ENCODE assay signal across 1 cellular context in genomic region chr19:41323430-41324125, GRCh38.
A peak's percentile ranks its signal among the peaks of the same experiment; 100 is the strongest.
TF ChIP-seq lines count a peak whose summit lies in the region.

No MANE protein-coding gene starts in this region.

TF ChIP-seq in K562, 482 proteins besides CTCF, POLR2A, EP300 and RAD21 (continued from another document and continues in another):
- TF ChIP-seq MAX (CRISPR knock-in tag; IDR thresholded peaks at IDR 0.05): 0 out of 2 replicates have a peak, but pooled peaks have one; percentile 17
- no peak for TF ChIP-seq ZNF79 (CRISPR knock-in tag; IDR thresholded peaks at IDR 0.05; ENCODE audit: low read depth)
- TF ChIP-seq IRF9 (tag; IDR thresholded peaks at IDR 0.05): no peak
- no peak for TF ChIP-seq MCM5 (IDR thresholded peaks at IDR 0.05; ENCODE audit: low read depth)
- TF ChIP-seq PML (IDR thresholded peaks at IDR 0.05; ENCODE audit: low read length): 0 out of 2 replicates have a peak, but pooled peaks have one; percentile 31
- TF ChIP-seq BRF2 (IDR thresholded peaks at IDR 0.05; ENCODE audit: borderline replicate concordance, insufficient read depth, insufficient read length): no peak
- TF ChIP-seq KAT7 (CRISPR knock-in tag; IDR thresholded peaks at IDR 0.05; ENCODE audit: borderline replicate concordance): no peak
- TF ChIP-seq BRCA1 (IDR thresholded peaks at IDR 0.05): no peak
- TF ChIP-seq BRCA1 (CRISPR knock-in tag; IDR thresholded peaks at IDR 0.05): no peak
- no peak for TF ChIP-seq ARHGAP35 (IDR thresholded peaks at IDR 0.05; ENCODE audit: partially characterized antibody)
- no peak for TF ChIP-seq ETV1 (tag; conservative IDR thresholded peaks at IDR 0.05; ENCODE audit: low read depth)
- no peak for TF ChIP-seq HCFC1 (IDR thresholded peaks at IDR 0.05; ENCODE audit: low read depth, low read length)
- TF ChIP-seq ZFP36 (IDR thresholded peaks at IDR 0.05; ENCODE audit: low read depth, low read length, partially characterized antibody): no peak
- no peak for TF ChIP-seq CBX2 (IDR thresholded peaks at IDR 0.05; ENCODE audit: insufficient read depth, low read length, poor library complexity, severe bottlenecking)
- no peak for TF ChIP-seq ZC3H8 (IDR thresholded peaks at IDR 0.05)
- no peak for TF ChIP-seq NR2F6 (CRISPR knock-in tag; IDR thresholded peaks at IDR 0.05)
- TF ChIP-seq KDM5B (IDR thresholded peaks at IDR 0.05; ENCODE audit: insufficient replicate concordance, low read depth, low read length): no peak
- peak; percentile 65; the same call in 1 of the 2 replicates for TF ChIP-seq JUNB (CRISPR knock-in tag; conservative IDR thresholded peaks at IDR 0.05)
- TF ChIP-seq BACH1 (tag; IDR thresholded peaks at IDR 0.05): peak; percentile 78; the same call in 1 of the 2 replicates
- TF ChIP-seq ZKSCAN8 (CRISPR knock-in tag; IDR thresholded peaks at IDR 0.05): no peak
- TF ChIP-seq SRF (CRISPR knock-in tag; IDR thresholded peaks at IDR 0.05): peak in 1 of 2 experiments; percentile 77; a peak in 1 of 4 replicates
- TF ChIP-seq PYGO2 (tag; IDR thresholded peaks at IDR 0.05): no peak
- TF ChIP-seq NR2C1 (IDR thresholded peaks at IDR 0.05): peak; percentile 30
- TF ChIP-seq NR2C1 (tag; IDR thresholded peaks at IDR 0.05): peak; percentile 59
- no peak for TF ChIP-seq FIP1L1 (IDR thresholded peaks at IDR 0.05; ENCODE audit: low read depth, low read length, poor library complexity, severe bottlenecking)
- no peak for TF ChIP-seq ZNF436 (CRISPR knock-in tag; IDR thresholded peaks at IDR 0.05)
- no peak for TF ChIP-seq ZNF609 (CRISPR knock-in tag; IDR thresholded peaks at IDR 0.05; ENCODE audit: borderline replicate concordance)
- TF ChIP-seq FOXO4 (CRISPR knock-in tag; IDR thresholded peaks at IDR 0.05): peak; percentile 29; the same call in 1 of the 2 replicates
- TF ChIP-seq ZNF398 (CRISPR knock-in tag; IDR thresholded peaks at IDR 0.05): no peak
- peak; percentile 48; the same call in 1 of the 2 replicates for TF ChIP-seq ZNF583 (CRISPR knock-in tag; IDR thresholded peaks at IDR 0.05)
- peak; percentile 23 to 28 for TF ChIP-seq E2F6 (IDR thresholded peaks at IDR 0.05; ENCODE audit: borderline replicate concordance in 1 of 2, extremely low read depth in 1 of 2, insufficient read depth in 1 of 2, insufficient read length in 1 of 2, low read depth in 1 of 2, low read length in 1 of 2, poor library complexity in 1 of 2, severe bottlenecking in 1 of 2)
- TF ChIP-seq ZBTB11 (CRISPR knock-in tag; IDR thresholded peaks at IDR 0.05): peak in 1 of 3 experiments; percentile 78; a peak in 2 of 6 replicates
- no peak for TF ChIP-seq ZNF274 (IDR thresholded peaks at IDR 0.05; ENCODE audit: borderline replicate concordance, low read depth, low read length)
- peak; percentile 85 for TF ChIP-seq CBFA2T2 (conservative IDR thresholded peaks at IDR 0.05)
- no peak for TF ChIP-seq POLR3G (IDR thresholded peaks at IDR 0.05; ENCODE audit: extremely low read depth, insufficient read length, insufficient replicate concordance)
- TF ChIP-seq ELF4 (CRISPR knock-in tag; IDR thresholded peaks at IDR 0.05): peak; percentile 63; the same call in 1 of the 2 replicates
- TF ChIP-seq ZNF696 (CRISPR knock-in tag; conservative IDR thresholded peaks at IDR 0.05): no peak
- no peak for TF ChIP-seq RHOXF2B (CRISPR knock-in tag; conservative IDR thresholded peaks at IDR 0.05)
- no peak for TF ChIP-seq TRIM25 (IDR thresholded peaks at IDR 0.05; ENCODE audit: borderline replicate concordance)
- peak; percentile 39; the same call in 1 of the 2 replicates for TF ChIP-seq NFRKB (IDR thresholded peaks at IDR 0.05; ENCODE audit: low read depth)
- no peak for TF ChIP-seq ZNF174 (CRISPR knock-in tag; IDR thresholded peaks at IDR 0.05)
- peak; percentile 97 for TF ChIP-seq DACH1 (IDR thresholded peaks at IDR 0.05; ENCODE audit: partially characterized antibody)
- TF ChIP-seq ESRRA (IDR thresholded peaks at IDR 0.05; ENCODE audit: borderline replicate concordance, low read depth): no peak; the same call in 1 of the 2 replicates
- no peak for TF ChIP-seq TAF15 (IDR thresholded peaks at IDR 0.05; ENCODE audit: low read depth, low read length)
- peak; percentile 80 to 88 for TF ChIP-seq FOXA3 (CRISPR knock-in tag; conservative IDR thresholded peaks at IDR 0.05 in 1 of 2, IDR thresholded peaks at IDR 0.05 in 1 of 2)
- peak; percentile 85 for TF ChIP-seq ZBTB2 (IDR thresholded peaks at IDR 0.05)
- peak in 1 of 2 experiments; percentile 49; a peak in 1 of 3 replicates for TF ChIP-seq CBX3 (IDR thresholded peaks at IDR 0.05; ENCODE audit: borderline replicate concordance in 1 of 2, low read length in 2 of 2)
